Comparison of ENCODE assay signal across 1 cellular context in the genomic region with DNA sequence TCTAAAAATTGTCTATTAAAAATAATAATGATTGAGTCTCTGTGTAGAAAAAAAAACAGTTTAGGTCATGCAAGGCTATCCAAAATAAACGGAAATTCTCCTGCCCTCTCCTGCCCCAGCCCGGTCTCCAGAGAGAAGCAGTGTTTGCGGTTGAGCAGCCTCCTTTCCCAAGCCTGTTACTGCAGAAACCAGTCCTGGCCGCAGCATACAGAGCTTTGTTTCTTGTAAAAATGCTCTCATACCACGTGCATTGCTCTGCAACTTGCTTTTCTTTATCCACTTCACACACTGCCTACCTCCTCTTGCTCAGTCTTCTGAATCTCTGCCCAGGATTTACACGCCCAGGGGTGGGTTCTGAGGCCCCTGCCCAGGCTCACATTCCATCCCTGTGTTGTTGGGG.
TF ChIP-seq lines count a peak whose summit lies in the region.

No MANE protein-coding gene starts in this region.

TF ChIP-seq in IMR-90, 13 proteins besides CTCF, POLR2A, EP300 and RAD21:
- TF ChIP-seq BHLHE40 (IDR thresholded peaks at IDR 0.05; ENCODE audit: low read depth, low read length) (no peak), MAZ (IDR thresholded peaks at IDR 0.05; ENCODE audit: borderline replicate concordance, low read depth, low read length) (no peak), FOS (IDR thresholded peaks at IDR 0.05; ENCODE audit: low read depth, low read length) (no peak), MAFK (IDR thresholded peaks at IDR 0.05; ENCODE audit: low read depth, low read length) (no peak), RFX5 (IDR thresholded peaks at IDR 0.05; ENCODE audit: low read depth, low read length) (no peak), RCOR1 (IDR thresholded peaks at IDR 0.05; ENCODE audit: insufficient replicate concordance, low read length) (no peak)
- TF ChIP-seq, protein P1, sequence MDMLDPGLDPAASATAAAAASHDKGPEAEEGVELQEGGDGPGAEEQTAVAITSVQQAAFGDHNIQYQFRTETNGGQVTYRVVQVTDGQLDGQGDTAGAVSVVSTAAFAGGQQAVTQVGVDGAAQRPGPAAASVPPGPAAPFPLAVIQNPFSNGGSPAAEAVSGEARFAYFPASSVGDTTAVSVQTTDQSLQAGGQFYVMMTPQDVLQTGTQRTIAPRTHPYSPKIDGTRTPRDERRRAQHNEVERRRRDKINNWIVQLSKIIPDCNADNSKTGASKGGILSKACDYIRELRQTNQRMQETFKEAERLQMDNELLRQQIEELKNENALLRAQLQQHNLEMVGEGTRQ (IDR thresholded peaks at IDR 0.05; ENCODE audit: low read depth, low read length) = no peak
- TF ChIP-seq, protein P2, sequence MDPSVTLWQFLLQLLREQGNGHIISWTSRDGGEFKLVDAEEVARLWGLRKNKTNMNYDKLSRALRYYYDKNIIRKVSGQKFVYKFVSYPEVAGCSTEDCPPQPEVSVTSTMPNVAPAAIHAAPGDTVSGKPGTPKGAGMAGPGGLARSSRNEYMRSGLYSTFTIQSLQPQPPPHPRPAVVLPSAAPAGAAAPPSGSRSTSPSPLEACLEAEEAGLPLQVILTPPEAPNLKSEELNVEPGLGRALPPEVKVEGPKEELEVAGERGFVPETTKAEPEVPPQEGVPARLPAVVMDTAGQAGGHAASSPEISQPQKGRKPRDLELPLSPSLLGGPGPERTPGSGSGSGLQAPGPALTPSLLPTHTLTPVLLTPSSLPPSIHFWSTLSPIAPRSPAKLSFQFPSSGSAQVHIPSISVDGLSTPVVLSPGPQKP (IDR thresholded peaks at IDR 0.05; ENCODE audit: borderline replicate concordance, low read depth, low read length) = no peak
